Comparison of ENCODE assay signal across 15 cellular contexts in genomic region chr2:144570566-144570965, GRCh38.
"Had no signal": no experiment of that assay in that cellular context is flagged by ENCODE, and none has a peak within 500 bp of the region (broad histone marks: within the 10 kb centered on the region; RNA-seq: fewer than 3 reads in every experiment).

No MANE protein-coding gene starts in this region.

- H3K4me3 Mint-ChIP-seq: activated CD4-positive, alpha-beta memory T cell treated with anti-CD3 and anti-CD28 coated beads, Interleukin-2, amount 10 ng/mL, durations not matched to agents 7 days and 5 days; activated naive CD8-positive, alpha-beta T cell; brain; dendritic cell treated with granulocyte-macrophage colony-stimulating factor and Interleukin-4, amounts not matched to agents 40 ng/mL and 50 ng/mL, for 4 days; naive B cell; T-cell had no signal

- H3K27ac Mint-ChIP-seq: activated CD4-positive, alpha-beta memory T cell treated with anti-CD3 and anti-CD28 coated beads, Interleukin-2, amount 10 ng/mL, durations not matched to agents 7 days and 5 days; activated naive CD8-positive, alpha-beta T cell; brain; dendritic cell treated with granulocyte-macrophage colony-stimulating factor and Interleukin-4, amounts not matched to agents 40 ng/mL and 50 ng/mL, for 4 days; naive B cell; T-cell had no signal

- ATAC-seq: gastroesophageal sphincter, heart right ventricle, T-cell had no signal

- H3K27me3 Mint-ChIP-seq: brain; dendritic cell treated with granulocyte-macrophage colony-stimulating factor and Interleukin-4, amounts not matched to agents 40 ng/mL and 50 ng/mL, for 4 days had no signal

- H3K9me3 Mint-ChIP-seq: activated CD4-positive, alpha-beta memory T cell treated with anti-CD3 and anti-CD28 coated beads, Interleukin-2, amount 10 ng/mL, durations not matched to agents 7 days and 5 days; naive B cell; T-cell had no signal

- DNase-seq: activated CD4-positive, alpha-beta memory T cell treated with anti-CD3 and anti-CD28 coated beads, Interleukin-2, amount 10 ng/mL, durations not matched to agents 7 days and 5 days; activated CD4-positive, alpha-beta T cell treated with anti-CD3 and anti-CD28 coated beads for 1 hour; activated effector memory CD4-positive, alpha-beta T cell treated with anti-CD3 and anti-CD28 coated beads, Interleukin-2, amount 50 U/mL, for 16 hours; cerebellar nuclear complex; heart right ventricle; naive B cell; sigmoid colon; SK-N-SH; spleen; T-cell; T-helper 9 cell had no signal

- H3K36me3 Mint-ChIP-seq: activated naive CD8-positive, alpha-beta T cell; brain; naive B cell; T-cell had no signal
